In genomic region chr7:114820993-114821945, GRCh38 we compare ENCODE assay signal across 15 cellular contexts.
A peak's percentile ranks its signal among the peaks of the same experiment; 100 is the strongest.
DNase-seq lines count a peak whose midpoint lies in the region; TF ChIP-seq lines count a peak whose summit lies in the region.
"Had no signal": no experiment of that assay in that cellular context is flagged by ENCODE, and none has a peak within 500 bp of the region (broad histone marks: within the 10 kb centered on the region; RNA-seq: fewer than 3 reads in every experiment).

No MANE protein-coding gene starts in this region.

- peaks cover 2% of the 10 kb centered on the region for H3K27me3 Mint-ChIP-seq in activated naive CD4-positive, alpha-beta T cell treated with anti-CD3 and anti-CD28 coated beads, Interleukin-2, amount 50 U/mL, for 24 hours

- H3K4me3 Mint-ChIP-seq in activated naive CD4-positive, alpha-beta T cell treated with anti-CD3 and anti-CD28 coated beads, Interleukin-2, amount 50 U/mL, for 24 hours = no peak overlapping the region

- DNase-seq in activated naive CD4-positive, alpha-beta T cell (lab: John Stamatoyannopoulos, UW) = no peak
- peak in 1 of 2 experiments; percentile 25 for DNase-seq in SJSA1 (ENCODE audit: low read depth in 1 of 2, low spot score in 2 of 2)
- DNase-seq in fibroblast of pulmonary artery (ENCODE audit: low read depth) = peak; percentile 56
- peak; percentile 46 for DNase-seq in stromal cell of bone marrow (ENCODE audit: low read depth)
- no peak for DNase-seq in foreskin melanocyte
- no peak for DNase-seq in HK-2 (ENCODE audit: unreplicated experiment)
- no peak for DNase-seq in testis
- DNase-seq: adrenal gland, cortex of kidney, DMS153, mesendoderm, SJCRH30 had no signal

- 50 to 65% methylated on average over 6 of the region's 6 CpGs for whole genome bisulfite sequencing in testis, 2 donors

- H3K27ac Mint-ChIP-seq in activated naive CD4-positive, alpha-beta T cell treated with anti-CD3 and anti-CD28 coated beads, Interleukin-2, amount 50 U/mL, for 24 hours = peak overlapping the region; percentile 71

- H3K4me1 ChIP-seq in SJSA1 (replicated peaks) (peaks cover 25% of the 10 kb centered on the region), testis (no peaks in the 10 kb centered on the region)
- H3K4me1 ChIP-seq: adrenal gland, parathyroid adenoma had no signal

- peaks cover 33% of the 10 kb centered on the region for H3K4me1 Mint-ChIP-seq in activated naive CD4-positive, alpha-beta T cell treated with anti-CD3 and anti-CD28 coated beads, Interleukin-2, amount 50 U/mL, for 24 hours

- no peaks in the 10 kb centered on the region for H3K27me3 ChIP-seq in SJSA1 (replicated peaks)
- H3K27me3 ChIP-seq in testis = no peaks in the 10 kb centered on the region
- H3K27me3 ChIP-seq: adrenal gland, SJCRH30, tibial nerve had no signal

- H3K4me3 ChIP-seq in SJSA1 = no peak overlapping the region
- H3K4me3 ChIP-seq in fibroblast of pulmonary artery (replicated peaks; ENCODE audit: low read depth, low read length) = no peak overlapping the region
- no peak overlapping the region for H3K4me3 ChIP-seq in testis
- H3K4me3 ChIP-seq: adrenal gland, SJCRH30, tibial nerve had no signal

- H3K9me3 ChIP-seq in SJSA1 (replicated peaks) (no peaks in the 10 kb centered on the region), testis (no peaks in the 10 kb centered on the region)
- H3K9me3 ChIP-seq: adrenal gland, SJCRH30, tibial nerve had no signal

- no peaks in the 10 kb centered on the region for H3K36me3 ChIP-seq in SJSA1
- no peaks in the 10 kb centered on the region for H3K36me3 ChIP-seq in testis (ENCODE audit: low read depth, missing control alignments)
- H3K36me3 ChIP-seq: adrenal gland, SJCRH30, tibial nerve had no signal

- TF ChIP-seq POLR2A in testis (IDR thresholded peaks at IDR 0.05) = no peak

- H3K36me3 Mint-ChIP-seq in activated naive CD4-positive, alpha-beta T cell treated with anti-CD3 and anti-CD28 coated beads, Interleukin-2, amount 50 U/mL, for 24 hours = peaks cover 3% of the 10 kb centered on the region

- no peak for TF ChIP-seq CTCF in fibroblast of pulmonary artery (IDR thresholded peaks at IDR 0.05; ENCODE audit: low read length, missing control alignments)
- no peak for TF ChIP-seq CTCF in testis (IDR thresholded peaks at IDR 0.05)

- intact Hi-C loops in testis (cut with DNase I; ENCODE audit: low total_unique reads) = no loop called here

- H3K27ac ChIP-seq in SJSA1 (0 out of 2 replicates have a peak overlapping the region, but pooled peaks have one; percentile 13), testis (no peak overlapping the region)
- H3K27ac ChIP-seq: adrenal gland, parathyroid adenoma, SJCRH30, tibial nerve had no signal

- H3K9me3 Mint-ChIP-seq in activated naive CD4-positive, alpha-beta T cell treated with anti-CD3 and anti-CD28 coated beads, Interleukin-2, amount 50 U/mL, for 24 hours = peaks cover 11% of the 10 kb centered on the region

Comparison
In these comparisons a context has a peak if more than half of its experiments do, and no peak if none do; other contexts are left out.
1. DNase-seq: peak in fibroblast of pulmonary artery (single experiment) and stromal cell of bone marrow (single experiment); none in activated naive CD4-positive, alpha-beta T cell (0 of 4), foreskin melanocyte (single experiment), HK-2 (single experiment) and testis (single experiment).